Comparison of ENCODE assay signal across 8 cellular contexts in genomic region chr17:42997984-42998938, GRCh38.
DNase-seq lines count a peak whose midpoint lies in the region; ATAC-seq and FAIRE-seq lines count a peak whose summit lies in the region.

Gene RPL27, plus strand, starts transcription at chr17:42998419. Its CDS starts 332 bp downstream, at chr17:42998751.

- ATAC-seq in GM18909 (IDR thresholded peaks at IDR 0.05; ENCODE audit: poor library complexity, unreplicated experiment), result peak; percentile 91
- peak; percentile 92 for ATAC-seq in HG03196 (IDR thresholded peaks at IDR 0.05; ENCODE audit: unreplicated experiment)
- peak; percentile 97 for ATAC-seq in central memory CD8-positive, alpha-beta T cell (replicated peaks; ENCODE audit: extremely low read depth, poor library complexity, severe bottlenecking)

- no peaks in the 10 kb centered on the region for H3K27me3 Mint-ChIP-seq in central memory CD8-positive, alpha-beta T cell

- H3K9me3 Mint-ChIP-seq in central memory CD8-positive, alpha-beta T cell, result no peaks in the 10 kb centered on the region

- FAIRE-seq in islet of Langerhans (lab: Jason Lieb, UNC), result peak; percentile 94

- peak; percentile 94 for DNase-seq in AG08396 (ENCODE audit: low spot score)
- DNase-seq in NCI-H345 (lab: John Stamatoyannopoulos, UW), result peak; percentile 99
- peak; percentile 87 to 94 (median 92) for DNase-seq in activated CD4-positive, CD25-positive, alpha-beta regulatory T cell (lab: John Stamatoyannopoulos, UW)
- peak; percentile 96 to 98 for DNase-seq in central memory CD8-positive, alpha-beta T cell (ENCODE audit: low spot score in 2 of 2)
- DNase-seq in stimulated activated CD4-positive, alpha-beta T cell treated with anti-CD3 and anti-CD28 coated beads, Interleukin-12 subunit alpha, Interleukin-12 subunit beta, amount 100 ng/mL, for 48 hours (ENCODE audit: low read depth in 2 of 3, low spot score in 1 of 3), result peak; percentile 94 to 97 (median 96)

- H3K4me3 Mint-ChIP-seq in central memory CD8-positive, alpha-beta T cell, result peak within 1 kb of the TSS; percentile 91

- H3K4me1 Mint-ChIP-seq in central memory CD8-positive, alpha-beta T cell, result peaks cover 20% of the 10 kb centered on the region

- peak within 1 kb of the TSS; percentile 98 for H3K27ac Mint-ChIP-seq in central memory CD8-positive, alpha-beta T cell (ENCODE audit: low read depth)

- H3K36me3 Mint-ChIP-seq in central memory CD8-positive, alpha-beta T cell (ENCODE audit: insufficient read depth), result peaks cover 40% of the 10 kb centered on the region

Comparison
In these comparisons a context has a peak if more than half of its experiments do, and no peak if none do; other contexts are left out.
1. Peak in every context shown above with its lines: DNase-seq and ATAC-seq.